10 cellular contexts compared by ENCODE assay signal in genomic region chr19:41409288-41409687, GRCh38. TPM values are rescaled to one million over a fixed set of nuclear protein-coding genes. Genes with fewer than 3 reads are reported as not detected.
DNase-seq lines count a peak whose midpoint lies in the region; ATAC-seq, FAIRE-seq and TF ChIP-seq lines count a peak whose summit lies in the region.
"Had no signal": no experiment of that assay in that cellular context is flagged by ENCODE, and none has a peak within 500 bp of the region (broad histone marks: within the 10 kb centered on the region; RNA-seq: fewer than 3 reads in every experiment).

No MANE protein-coding gene starts in this region.

- CTCF ChIA-PET in activated naive CD4-positive, alpha-beta T cell treated with anti-CD3 and anti-CD28 coated beads for 36 hours (lab: Charles Lee): interaction anchor here (1.5 kb wide), 1 partner anchor 233 kb away, joined by 3 read pairs; no protein-coding TSS in a partner anchor

- no peak for FAIRE-seq in urothelium cell line (lab: Jason Lieb, UNC)

- H3K36me3 Mint-ChIP-seq in activated naive CD8-positive, alpha-beta T cell treated with anti-CD3 and anti-CD28 coated beads, Interleukin-2, amount 10 ng/mL, durations not matched to agents 7 days and 5 days: peaks cover 7% of the 10 kb centered on the region
- peaks cover 2% of the 10 kb centered on the region for H3K36me3 Mint-ChIP-seq in activated naive CD8-positive, alpha-beta T cell treated with anti-CD3 and anti-CD28 coated beads, Interleukin-2, amount 50 U/mL, for 24 hours (ENCODE audit: low read depth)
- peaks cover 4% of the 10 kb centered on the region for H3K36me3 Mint-ChIP-seq in activated naive CD4-positive, alpha-beta T cell treated with anti-CD3 and anti-CD28 coated beads for 36 hours (ENCODE audit: low read depth)

- H3K27ac ChIP-seq in body of pancreas (peak overlapping the region; percentile 68 to 85 (median 78)), layer of hippocampus (ENCODE audit: low read depth, low read length) (peak overlapping the region; percentile 21)

- H3K4me3 Mint-ChIP-seq in activated naive CD8-positive, alpha-beta T cell treated with anti-CD3 and anti-CD28 coated beads, Interleukin-2, amount 10 ng/mL, durations not matched to agents 7 days and 5 days: peak overlapping the region; percentile 11
- no peak overlapping the region for H3K4me3 Mint-ChIP-seq in activated naive CD8-positive, alpha-beta T cell treated with anti-CD3 and anti-CD28 coated beads, Interleukin-2, amount 50 U/mL, for 24 hours
- no peak overlapping the region for H3K4me3 Mint-ChIP-seq in activated naive CD4-positive, alpha-beta T cell treated with anti-CD3 and anti-CD28 coated beads for 36 hours
- H3K4me3 Mint-ChIP-seq: B cell had no signal

- H3K9me3 Mint-ChIP-seq in activated naive CD8-positive, alpha-beta T cell treated with anti-CD3 and anti-CD28 coated beads, Interleukin-2, amount 10 ng/mL, durations not matched to agents 7 days and 5 days: no peaks in the 10 kb centered on the region
- no peaks in the 10 kb centered on the region for H3K9me3 Mint-ChIP-seq in activated naive CD8-positive, alpha-beta T cell treated with anti-CD3 and anti-CD28 coated beads, Interleukin-2, amount 50 U/mL, for 24 hours
- H3K9me3 Mint-ChIP-seq in activated naive CD4-positive, alpha-beta T cell treated with anti-CD3 and anti-CD28 coated beads for 36 hours: no peaks in the 10 kb centered on the region

- H3K36me3 ChIP-seq in body of pancreas (replicated peaks in 1 of 2; ENCODE audit: insufficient read depth in 1 of 2, low read depth in 2 of 2): no peaks in the 10 kb centered on the region

- no peak for DNase-seq in activated naive CD8-positive, alpha-beta T cell treated with anti-CD3 and anti-CD28 coated beads, Interleukin-2, amount 10 ng/mL, durations not matched to agents 7 days and 5 days
- no peak for DNase-seq in activated naive CD8-positive, alpha-beta T cell treated with anti-CD3 and anti-CD28 coated beads, Interleukin-2, amount 50 U/mL, for 24 hours
- peak; percentile 78 to 90 (median 88) for DNase-seq in body of pancreas
- peak; percentile 86 for DNase-seq in urothelium cell line (ENCODE audit: low spot score)
- no peak for DNase-seq in activated naive CD4-positive, alpha-beta T cell treated with anti-CD3 and anti-CD28 coated beads for 36 hours
- DNase-seq: NCI-H1436 had no signal

- no peak for ATAC-seq in activated naive CD8-positive, alpha-beta T cell treated with anti-CD3 and anti-CD28 coated beads, Interleukin-2, amount 10 ng/mL, durations not matched to agents 7 days and 5 days (ENCODE audit: low read depth)
- ATAC-seq in activated naive CD8-positive, alpha-beta T cell treated with anti-CD3 and anti-CD28 coated beads, Interleukin-2, amount 50 U/mL, for 24 hours: no peak
- ATAC-seq in body of pancreas (peak; percentile 97), GM21576 (IDR thresholded peaks at IDR 0.05; ENCODE audit: unreplicated experiment) (no peak), GM19467 (IDR thresholded peaks at IDR 0.05; ENCODE audit: unreplicated experiment) (no peak)

- peaks cover 47% of the 10 kb centered on the region for H3K4me1 ChIP-seq in body of pancreas

- H3K27ac Mint-ChIP-seq in activated naive CD8-positive, alpha-beta T cell treated with anti-CD3 and anti-CD28 coated beads, Interleukin-2, amount 10 ng/mL, durations not matched to agents 7 days and 5 days: peak overlapping the region; percentile 78
- no peak overlapping the region for H3K27ac Mint-ChIP-seq in activated naive CD8-positive, alpha-beta T cell treated with anti-CD3 and anti-CD28 coated beads, Interleukin-2, amount 50 U/mL, for 24 hours
- H3K27ac Mint-ChIP-seq in activated naive CD4-positive, alpha-beta T cell treated with anti-CD3 and anti-CD28 coated beads for 36 hours: no peak overlapping the region
- H3K27ac Mint-ChIP-seq: B cell had no signal

- H3K4me3 ChIP-seq in body of pancreas: no peak overlapping the region

- TF ChIP-seq CTCF in body of pancreas (IDR thresholded peaks at IDR 0.05): no peak

- H3K4me1 Mint-ChIP-seq in activated naive CD8-positive, alpha-beta T cell treated with anti-CD3 and anti-CD28 coated beads, Interleukin-2, amount 10 ng/mL, durations not matched to agents 7 days and 5 days: peaks cover 16% of the 10 kb centered on the region
- H3K4me1 Mint-ChIP-seq in activated naive CD8-positive, alpha-beta T cell treated with anti-CD3 and anti-CD28 coated beads, Interleukin-2, amount 50 U/mL, for 24 hours: peaks cover 4% of the 10 kb centered on the region
- H3K4me1 Mint-ChIP-seq in activated naive CD4-positive, alpha-beta T cell treated with anti-CD3 and anti-CD28 coated beads for 36 hours (ENCODE audit: low read depth): peaks cover 7% of the 10 kb centered on the region

- POLR2A ChIA-PET in activated naive CD8-positive, alpha-beta T cell treated with anti-CD3 and anti-CD28 coated beads, Interleukin-2, amount 10 ng/mL, durations not matched to agents 7 days and 5 days (lab: Charles Lee): no interaction called here

- intact Hi-C loops in body of pancreas (cut with DNase I): no loop called here
- intact Hi-C loops in activated naive CD4-positive, alpha-beta T cell treated with anti-CD3 and anti-CD28 coated beads for 36 hours (cut with micrococcal nuclease): no loop called here

- 14 to 15% methylated on average over 4 of the region's 4 CpGs for WGBS in body of pancreas, 2 donors

- peak in 2 of 3 donors; percentile 37 to 51 for TF ChIP-seq POLR2A in body of pancreas (IDR thresholded peaks at IDR 0.05)

- H3K27me3 Mint-ChIP-seq in activated naive CD8-positive, alpha-beta T cell treated with anti-CD3 and anti-CD28 coated beads, Interleukin-2, amount 10 ng/mL, durations not matched to agents 7 days and 5 days: no peaks in the 10 kb centered on the region
- H3K27me3 Mint-ChIP-seq in activated naive CD8-positive, alpha-beta T cell treated with anti-CD3 and anti-CD28 coated beads, Interleukin-2, amount 50 U/mL, for 24 hours: no peaks in the 10 kb centered on the region
- H3K27me3 Mint-ChIP-seq in activated naive CD4-positive, alpha-beta T cell treated with anti-CD3 and anti-CD28 coated beads for 36 hours (ENCODE audit: low read depth): no peaks in the 10 kb centered on the region
- H3K27me3 Mint-ChIP-seq: B cell had no signal

- no peaks in the 10 kb centered on the region for H3K9me3 ChIP-seq in body of pancreas

- H3K27me3 ChIP-seq in body of pancreas (no peaks in the 10 kb centered on the region), layer of hippocampus (ENCODE audit: control insufficient read depth, insufficient read depth, low read length) (no peaks in the 10 kb centered on the region)

RNA-seq across cellular contexts. Expression of gene BCKDHA, which starts 11.7 kb away (rescaled TPM):
- total RNA-seq in activated naive CD8-positive, alpha-beta T cell treated with anti-CD3 and anti-CD28 coated beads, Interleukin-2, amount 10 ng/mL, durations not matched to agents 7 days and 5 days: 10 to 100 TPM; 23.8 to 26.9 TPM
- total RNA-seq in body of pancreas: 10 to 100 TPM; 15.2 to 17.9 TPM
- 10 to 100 TPM; 18.2 to 21.7 TPM for total RNA-seq in activated naive CD4-positive, alpha-beta T cell treated with anti-CD3 and anti-CD28 coated beads for 36 hours

RNA-seq across cellular contexts. Expression of gene EXOSC5, which starts 12.1 kb away (rescaled TPM):
- total RNA-seq in activated naive CD8-positive, alpha-beta T cell treated with anti-CD3 and anti-CD28 coated beads, Interleukin-2, amount 10 ng/mL, durations not matched to agents 7 days and 5 days: 10 to 100 TPM; 20.9 to 25.9 TPM
- total RNA-seq in body of pancreas: 10 to 100 TPM in 1 of 2 donors, 1 to 10 TPM in 1; 4.3 to 22.8 TPM
- 10 to 100 TPM; 47.5 to 51.7 TPM for total RNA-seq in activated naive CD4-positive, alpha-beta T cell treated with anti-CD3 and anti-CD28 coated beads for 36 hours

RNA-seq across cellular contexts. Expression of gene B3GNT8, which starts 17.9 kb away (rescaled TPM):
- total RNA-seq in activated naive CD8-positive, alpha-beta T cell treated with anti-CD3 and anti-CD28 coated beads, Interleukin-2, amount 10 ng/mL, durations not matched to agents 7 days and 5 days: 1 to 10 TPM; 2.0 to 2.2 TPM
- total RNA-seq in body of pancreas: 1 to 10 TPM; 3.6 to 9.1 TPM
- total RNA-seq in activated naive CD4-positive, alpha-beta T cell treated with anti-CD3 and anti-CD28 coated beads for 36 hours: under 1 TPM in 1 of 2 experiments, not detected in 1; 0.29 TPM

RNA-seq across cellular contexts. Expression of gene DMAC2, which starts 30.4 kb away (rescaled TPM):
- 10 to 100 TPM; 41.3 to 42.6 TPM for total RNA-seq in activated naive CD8-positive, alpha-beta T cell treated with anti-CD3 and anti-CD28 coated beads, Interleukin-2, amount 10 ng/mL, durations not matched to agents 7 days and 5 days
- 10 to 100 TPM; 13.5 to 45.5 TPM for total RNA-seq in body of pancreas
- total RNA-seq in activated naive CD4-positive, alpha-beta T cell treated with anti-CD3 and anti-CD28 coated beads for 36 hours: 10 to 100 TPM; 51.5 to 53.8 TPM

RNA-seq across cellular contexts. Expression of gene TMEM91, which starts 33.0 kb away (rescaled TPM):
- 10 to 100 TPM; 11.4 to 13.0 TPM for total RNA-seq in activated naive CD8-positive, alpha-beta T cell treated with anti-CD3 and anti-CD28 coated beads, Interleukin-2, amount 10 ng/mL, durations not matched to agents 7 days and 5 days
- 10 to 100 TPM in 1 of 2 donors, 1 to 10 TPM in 1; 7.5 to 15.5 TPM for total RNA-seq in body of pancreas
- 1 to 10 TPM; 5.6 to 5.7 TPM for total RNA-seq in activated naive CD4-positive, alpha-beta T cell treated with anti-CD3 and anti-CD28 coated beads for 36 hours

Comparison
In these comparisons a context has a peak if more than half of its experiments do, and no peak if none do; other contexts are left out.
1. DNase-seq: peak in body of pancreas (4 of 4) and urothelium cell line (single experiment); none in activated naive CD8-positive, alpha-beta T cell treated with anti-CD3 and anti-CD28 coated beads, Interleukin-2, amount 10 ng/mL, durations not matched to agents 7 days and 5 days (single experiment), activated naive CD8-positive, alpha-beta T cell treated with anti-CD3 and anti-CD28 coated beads, Interleukin-2, amount 50 U/mL, for 24 hours (single experiment) and activated naive CD4-positive, alpha-beta T cell treated with anti-CD3 and anti-CD28 coated beads for 36 hours (single experiment).